Comparison of ENCODE assay signal across 8 cellular contexts in the genomic region with DNA sequence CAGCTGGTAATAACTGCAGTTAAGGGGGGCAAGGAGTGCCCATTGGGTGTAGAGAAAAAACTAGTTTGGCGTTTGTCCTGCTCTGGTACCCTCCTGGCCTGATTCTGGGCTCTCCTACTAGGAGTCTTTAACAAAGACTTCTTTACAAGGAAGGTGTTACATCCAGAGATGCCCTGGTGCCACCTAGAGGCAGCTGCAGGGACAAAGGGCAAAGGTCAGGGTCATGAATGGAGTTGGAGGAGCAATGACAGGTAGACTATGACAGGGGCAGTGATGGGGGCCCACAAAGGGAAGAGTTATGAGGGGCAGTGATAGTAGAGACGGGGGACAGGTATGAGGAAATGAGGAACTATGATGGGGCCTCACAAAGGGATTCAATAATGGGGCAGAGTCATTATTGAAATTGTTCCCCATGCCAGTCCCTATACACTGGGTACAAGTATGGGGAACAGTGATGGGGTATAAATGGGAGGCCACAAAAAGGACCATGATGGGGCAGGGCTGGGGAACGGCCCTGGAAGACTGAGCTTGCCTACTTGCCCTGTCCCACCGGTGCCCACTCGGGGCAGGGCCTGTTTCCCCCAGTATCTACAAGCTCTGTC. TPM values are rescaled to one million over a fixed set of nuclear protein-coding genes. Genes with fewer than 3 reads are reported as not detected.
DNase-seq lines count a peak whose midpoint lies in the region; ATAC-seq and TF ChIP-seq lines count a peak whose summit lies in the region.

No MANE protein-coding gene starts in this region.

- no peaks in the 10 kb centered on the region for H3K9me3 ChIP-seq in heart right ventricle

- H3K4me1 ChIP-seq in heart right ventricle: peaks cover 0 to 4% (median 0%) of the 10 kb centered on the region in 9 donors

- peaks cover 0 to 20% (median 0%) of the 10 kb centered on the region in 9 donors for H3K36me3 ChIP-seq in heart right ventricle

- 74 to 75% methylated on average over 5 of the region's 5 CpGs for WGBS in heart right ventricle, 2 donors

- DNase-seq in NCI-H82 (lab: John Stamatoyannopoulos, UW) (peak; percentile 50), activated T-cell treated with anti-CD3 and anti-CD28 coated beads for 4 hours (peak; percentile 46), heart right ventricle (no peak), NCI-H510A treated with DMSO at 0.1 percent for 48 hours (lab: John Stamatoyannopoulos, UW) (no peak)
- peak; percentile 61 for DNase-seq in stimulated activated CD4-positive, alpha-beta T cell treated with anti-CD3 and anti-CD28 coated beads, Interleukin-4, amount 100 ng/mL, for 24 hours

- ATAC-seq in heart right ventricle (peak in 5 of 8 donors; percentile 16 to 46 (median 39)), HG02852 (IDR thresholded peaks at IDR 0.05; ENCODE audit: unreplicated experiment) (no peak), GM18870 (IDR thresholded peaks at IDR 0.05; ENCODE audit: unreplicated experiment) (no peak)

- intact Hi-C loops in heart right ventricle (cut with DNase I): no loop called here

- H3K27me3 ChIP-seq in heart right ventricle: no peaks in the 10 kb centered on the region

- no peak overlapping the region for H3K27ac ChIP-seq in heart right ventricle

- H3K4me3 ChIP-seq in heart right ventricle: no peak overlapping the region

- TF ChIP-seq CTCF in GM12873 (IDR thresholded peaks at IDR 0.05; ENCODE audit: insufficient read depth, low read depth, low read length, missing control alignments) (peak; percentile 70), heart right ventricle (IDR thresholded peaks at IDR 0.05) (peak in 7 of 9 donors; percentile 29 to 52 (median 43))

RNA-seq across cellular contexts. Expression of a gene that starts 7.9 kb away (rescaled TPM):
- total RNA-seq in heart right ventricle: 10 to 100 TPM; 10.4 to 16.9 (median 12.3) TPM
- polyA plus RNA-seq in heart right ventricle: 10 to 100 TPM in 1 of 2 donors, 1 to 10 TPM in 1; 7.2 to 16.3 TPM

RNA-seq across cellular contexts. Expression of a gene that starts 13.2 kb away (rescaled TPM):
- total RNA-seq in heart right ventricle: 100 to 1,000 TPM in 9 of 10 donors, 10 to 100 TPM in 1; 87.9 to 190 (median 118) TPM
- 100 to 1,000 TPM in 1 of 2 donors, 10 to 100 TPM in 1; 56.2 to 121 TPM for polyA plus RNA-seq in heart right ventricle

RNA-seq across cellular contexts. Expression of a gene that starts 25.4 kb away (rescaled TPM):
- total RNA-seq in heart right ventricle: 100 to 1,000 TPM; 575 to 961 (median 776) TPM
- polyA plus RNA-seq in heart right ventricle: 1,000 to 10,000 TPM in 1 of 2 donors, 100 to 1,000 TPM in 1; 423 to 1,204 TPM

RNA-seq across cellular contexts. Expression of a gene that starts 37.6 kb away (rescaled TPM):
- 10 to 100 TPM; 47.5 to 78.1 (median 62.5) TPM for total RNA-seq in heart right ventricle
- polyA plus RNA-seq in heart right ventricle: 10 to 100 TPM; 18.1 to 20.2 TPM

RNA-seq across cellular contexts. Expression of a gene that starts 53.7 kb away (rescaled TPM):
- total RNA-seq in heart right ventricle: 100 to 1,000 TPM; 173 to 265 (median 206) TPM
- 100 to 1,000 TPM; 120 to 369 TPM for polyA plus RNA-seq in heart right ventricle

Comparison
In these comparisons a context has a peak if more than half of its experiments do, and no peak if none do; other contexts are left out.
1. DNase-seq: peak in NCI-H82 (single experiment), activated T-cell treated with anti-CD3 and anti-CD28 coated beads for 4 hours (single experiment) and stimulated activated CD4-positive, alpha-beta T cell treated with anti-CD3 and anti-CD28 coated beads, Interleukin-4, amount 100 ng/mL, for 24 hours (single experiment); none in heart right ventricle (0 of 2) and NCI-H510A treated with DMSO at 0.1 percent for 48 hours (single experiment).
2. ATAC-seq: peak in heart right ventricle (5 of 8); none in HG02852 (single experiment) and GM18870 (single experiment).